2 cellular contexts compared by ENCODE assay signal in the genomic region with DNA sequence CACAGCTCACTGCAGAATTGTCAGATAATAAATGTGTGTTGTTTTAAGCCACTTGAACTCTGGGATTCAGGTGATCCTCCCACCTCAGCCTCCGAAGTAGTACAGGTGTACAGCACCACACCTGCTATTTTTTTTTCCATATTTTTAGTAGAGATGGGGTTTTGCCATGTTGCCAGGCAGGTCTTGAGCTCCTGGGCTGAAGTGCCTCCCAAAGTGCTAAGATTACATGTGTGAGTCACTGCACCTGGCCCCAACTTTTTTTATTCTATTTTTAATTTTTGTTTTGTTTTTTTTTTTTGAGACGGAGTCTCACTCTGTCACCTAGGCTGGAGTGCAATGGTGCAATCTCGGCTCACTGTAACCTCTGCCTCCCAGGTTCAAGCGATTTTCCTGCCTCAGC. TPM values are rescaled to one million over a fixed set of nuclear protein-coding genes. Genes with fewer than 3 reads are reported as not detected.
"Had no signal": no experiment of that assay in that cellular context is flagged by ENCODE, and none has a peak within 500 bp of the region (broad histone marks: within the 10 kb centered on the region; RNA-seq: fewer than 3 reads in every experiment).

No MANE protein-coding gene starts in this region.

RNA-seq across cellular contexts. Expression of gene MET, which starts 28.8 kb away (rescaled TPM):
- total RNA-seq: activated CD8-positive, alpha-beta T cell treated with anti-CD3 and anti-CD28 coated beads, Interleukin-2, amount 10 ng/mL, durations not matched to agents 7 days and 5 days; activated naive CD8-positive, alpha-beta T cell treated with anti-CD3 and anti-CD28 coated beads, Interleukin-2, amount 10 ng/mL, durations not matched to agents 7 days and 5 days had no signal
